In genomic region chr11:76207642-76208378, GRCh38 we compare ENCODE assay signal across 1 cellular context.
TF ChIP-seq lines count a peak whose summit lies in the region.

No MANE protein-coding gene starts in this region.

TF ChIP-seq in HepG2, 621 proteins besides CTCF, POLR2A, EP300 and RAD21 (continued from another document and continues in another):
- TF ChIP-seq ZNF318 (CRISPR knock-in tag; IDR thresholded peaks at IDR 0.05) (0 out of 2 replicates have a peak, but pooled peaks have one; percentile 26), ZNF546 (CRISPR knock-in tag; conservative IDR thresholded peaks at IDR 0.05) (0 out of 2 replicates have a peak, but pooled peaks have one; percentile 19), E2F2 (CRISPR knock-in tag; IDR thresholded peaks at IDR 0.05; ENCODE audit: borderline replicate concordance) (no peak), SMYD3 (CRISPR knock-in tag; IDR thresholded peaks at IDR 0.05) (no peak), NR0B2 (CRISPR knock-in tag; IDR thresholded peaks at IDR 0.05) (no peak), HNRNPK (IDR thresholded peaks at IDR 0.05; ENCODE audit: low read depth, low read length, poor library complexity, severe bottlenecking) (peak; percentile 54), ZNF24 (IDR thresholded peaks at IDR 0.05) (peak; percentile 62; the same call in 1 of the 2 replicates), ZNF549 (CRISPR knock-in tag; IDR thresholded peaks at IDR 0.05) (no peak), ZNF180 (CRISPR knock-in tag; IDR thresholded peaks at IDR 0.05; ENCODE audit: borderline replicate concordance, low read depth) (no peak), ZNF660 (CRISPR knock-in tag; IDR thresholded peaks at IDR 0.05; ENCODE audit: borderline replicate concordance, low read depth) (no peak), KMT2A (CRISPR knock-in tag; IDR thresholded peaks at IDR 0.05) (0 out of 2 replicates have a peak, but pooled peaks have one; percentile 38), GABPB1 (CRISPR knock-in tag; IDR thresholded peaks at IDR 0.05) (peak; percentile 50; the same call in 1 of the 2 replicates), MTA3 (CRISPR knock-in tag; IDR thresholded peaks at IDR 0.05) (no peak), TCF7L2 (IDR thresholded peaks at IDR 0.05; ENCODE audit: low read depth, low read length) (no peak), ZNF30 (CRISPR knock-in tag; IDR thresholded peaks at IDR 0.05) (no peak), XRCC5 (optimal IDR thresholded peaks at IDR 0.05; ENCODE audit: low read length) (peak; percentile 74), RXRA (CRISPR knock-in tag; IDR thresholded peaks at IDR 0.05) (no peak), CEBPG (CRISPR knock-in tag; IDR thresholded peaks at IDR 0.05) (no peak), ZNF580 (CRISPR knock-in tag; IDR thresholded peaks at IDR 0.05; ENCODE audit: borderline replicate concordance, low read depth) (no peak; the same call in 1 of the 2 replicates), ZNF224 (CRISPR knock-in tag; IDR thresholded peaks at IDR 0.05) (no peak), ZNF770 (CRISPR knock-in tag; IDR thresholded peaks at IDR 0.05) (no peak), GLMP (CRISPR knock-in tag; IDR thresholded peaks at IDR 0.05; ENCODE audit: borderline replicate concordance) (no peak), ZNF496 (CRISPR knock-in tag; IDR thresholded peaks at IDR 0.05; ENCODE audit: insufficient replicate concordance) (no peak), HOMEZ (CRISPR knock-in tag; IDR thresholded peaks at IDR 0.05; ENCODE audit: low read depth) (no peak), SIN3B (IDR thresholded peaks at IDR 0.05; ENCODE audit: low read length) (no peak), ZNF484 (CRISPR knock-in tag; IDR thresholded peaks at IDR 0.05; ENCODE audit: borderline replicate concordance, low read depth) (no peak), SMAD3 (CRISPR knock-in tag; IDR thresholded peaks at IDR 0.05) (no peak), TFDP2 (CRISPR knock-in tag; IDR thresholded peaks at IDR 0.05) (peak; percentile 42; the same call in 1 of the 2 replicates), ZNF7 (CRISPR knock-in tag; IDR thresholded peaks at IDR 0.05) (no peak), KLF15 (CRISPR knock-in tag; IDR thresholded peaks at IDR 0.05; ENCODE audit: borderline replicate concordance) (no peak), REST (IDR thresholded peaks at IDR 0.05; ENCODE audit: borderline replicate concordance in 1 of 2, low read depth in 1 of 2, low read length in 2 of 2) (no peak), CREB1 (IDR thresholded peaks at IDR 0.05) (no peak), CREB1 (CRISPR knock-in tag; IDR thresholded peaks at IDR 0.05) (no peak), CHCHD3 (CRISPR knock-in tag; IDR thresholded peaks at IDR 0.05) (no peak), ZBTB2 (CRISPR knock-in tag; IDR thresholded peaks at IDR 0.05; ENCODE audit: low read depth) (no peak), NAIF1 (CRISPR knock-in tag; IDR thresholded peaks at IDR 0.05; ENCODE audit: borderline replicate concordance) (no peak)
